39 cellular contexts compared by ENCODE assay signal in the genomic region with DNA sequence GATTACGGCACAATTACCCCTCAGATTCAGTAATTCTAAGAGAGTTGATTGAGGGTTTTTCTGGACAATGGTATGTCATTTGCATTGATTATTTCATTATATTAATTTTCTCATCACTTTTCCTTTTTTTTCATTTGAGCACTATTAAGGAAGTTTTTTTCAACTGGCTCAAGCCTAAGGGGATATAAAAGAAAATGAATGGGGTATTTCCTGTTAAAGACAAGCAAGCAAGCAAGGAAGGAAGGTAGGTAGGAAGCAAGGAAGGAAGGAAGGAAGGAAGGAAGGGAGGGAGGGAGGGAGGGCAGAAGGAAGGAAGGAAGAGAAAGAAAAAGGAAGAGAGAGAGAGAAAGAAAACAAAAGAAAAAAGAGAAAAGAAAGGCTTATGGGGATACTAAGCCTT.
"Had no signal": no experiment of that assay in that cellular context is flagged by ENCODE, and none has a peak within 500 bp of the region (broad histone marks: within the 10 kb centered on the region; RNA-seq: fewer than 3 reads in every experiment).

No MANE protein-coding gene starts in this region.

- H3K27me3 ChIP-seq: adrenal gland, ascending aorta, body of pancreas, brain microvascular endothelial cell, breast epithelium, cardiac muscle cell had no signal

- FAIRE-seq: astrocyte, bronchial epithelial cell had no signal

- H3K36me3 Mint-ChIP-seq: activated naive CD4-positive, alpha-beta T cell treated with anti-CD3 and anti-CD28 coated beads, Interleukin-2, amount 50 U/mL, for 24 hours; activated naive CD8-positive, alpha-beta T cell; activated naive CD8-positive, alpha-beta T cell treated with anti-CD3 and anti-CD28 coated beads for 36 hours; activated naive CD8-positive, alpha-beta T cell treated with anti-CD3 and anti-CD28 coated beads, Interleukin-2, amount 10 ng/mL, durations not matched to agents 7 days and 5 days; brain had no signal

- H3K9me3 ChIP-seq: adrenal gland, ascending aorta, body of pancreas, breast epithelium had no signal

- H3K36me3 ChIP-seq: adrenal gland, ascending aorta, brain microvascular endothelial cell, breast epithelium, cardiac muscle cell had no signal

- H3K4me3 ChIP-seq: adrenal gland, ascending aorta, body of pancreas, breast epithelium, cardiac muscle cell had no signal

- H3K4me1 ChIP-seq: adrenal gland, ascending aorta, body of pancreas, breast epithelium had no signal

- H3K27ac ChIP-seq: adrenal gland, ascending aorta, body of pancreas, brain microvascular endothelial cell, breast epithelium, cardiac muscle cell had no signal

- H3K27me3 Mint-ChIP-seq: activated naive CD8-positive, alpha-beta T cell treated with anti-CD3 and anti-CD28 coated beads for 36 hours; activated naive CD8-positive, alpha-beta T cell treated with anti-CD3 and anti-CD28 coated beads, Interleukin-2, amount 10 ng/mL, durations not matched to agents 7 days and 5 days; activated naive CD8-positive, alpha-beta T cell treated with anti-CD3 and anti-CD28 coated beads, Interleukin-2, amount 50 U/mL, for 24 hours had no signal

- H3K27ac Mint-ChIP-seq: activated naive CD4-positive, alpha-beta T cell treated with anti-CD3 and anti-CD28 coated beads for 36 hours; activated naive CD4-positive, alpha-beta T cell treated with anti-CD3 and anti-CD28 coated beads, Interleukin-2, amount 50 U/mL, for 24 hours; activated naive CD4-positive, alpha-beta T cell treated with anti-CD3 and anti-CD28 coated beads, Interleukin-2, amount 50 U/mL, for 72 hours; activated naive CD8-positive, alpha-beta T cell; activated naive CD8-positive, alpha-beta T cell treated with anti-CD3 and anti-CD28 coated beads for 36 hours; activated naive CD8-positive, alpha-beta T cell treated with anti-CD3 and anti-CD28 coated beads, Interleukin-2, amount 10 ng/mL, durations not matched to agents 7 days and 5 days; activated naive CD8-positive, alpha-beta T cell treated with anti-CD3 and anti-CD28 coated beads, Interleukin-2, amount 50 U/mL, for 24 hours; activated T-cell treated with anti-CD3 and anti-CD28 coated beads, Interleukin-2, amount 50 U/mL, for 24 hours; activated T-cell treated with anti-CD3 and anti-CD28 coated beads, Interleukin-2, amount 50 U/mL, for 72 hours; activated T-helper 1 cell treated with anti-CD3 and anti-CD28 coated beads, Interleukin-12 subunit alpha, Interleukin-12 subunit beta, Interleukin-2, Interleukin-4 antibody, amounts not matched to agents 30 ng/mL and 10 ng/mL and 1 ng/mL, durations not matched to agents 14 hours and 24 hours and 36 hours; activated T-helper 17 cell treated with anti-CD3 and anti-CD28 coated beads, Interleukin-2, amount 50 U/mL, for 72 hours; activated T-helper 2 cell treated with anti-CD3 and anti-CD28 coated beads, Interferon-gamma antibody, Interleukin-2, Interleukin-4, amounts not matched to agents 10 μg/mL and 5 μg/mL and 100 μg/mL, durations not matched to agents 14 hours and 24 hours and 36 hours; brain had no signal

- H3K4me3 Mint-ChIP-seq: activated naive CD4-positive, alpha-beta T cell treated with anti-CD3 and anti-CD28 coated beads for 36 hours; activated naive CD4-positive, alpha-beta T cell treated with anti-CD3 and anti-CD28 coated beads, Interleukin-2, amount 50 U/mL, for 24 hours; activated naive CD8-positive, alpha-beta T cell; activated naive CD8-positive, alpha-beta T cell treated with anti-CD3 and anti-CD28 coated beads for 36 hours; activated naive CD8-positive, alpha-beta T cell treated with anti-CD3 and anti-CD28 coated beads, Interleukin-2, amount 10 ng/mL, durations not matched to agents 7 days and 5 days; activated naive CD8-positive, alpha-beta T cell treated with anti-CD3 and anti-CD28 coated beads, Interleukin-2, amount 50 U/mL, for 24 hours; activated T-cell treated with anti-CD3 and anti-CD28 coated beads, Interleukin-2, amount 50 U/mL, for 24 hours; activated T-cell treated with anti-CD3 and anti-CD28 coated beads, Interleukin-2, amount 50 U/mL, for 4 hours; activated T-cell treated with anti-CD3 and anti-CD28 coated beads, Interleukin-2, amount 50 U/mL, for 72 hours; activated T-helper 1 cell treated with anti-CD3 and anti-CD28 coated beads, Interleukin-12 subunit alpha, Interleukin-12 subunit beta, Interleukin-2, Interleukin-4 antibody, amounts not matched to agents 30 ng/mL and 10 ng/mL and 1 ng/mL, durations not matched to agents 14 hours and 24 hours and 36 hours; activated T-helper 17 cell treated with anti-CD3 and anti-CD28 coated beads, Interleukin-2, amount 50 U/mL, for 72 hours; brain; central memory CD8-positive, alpha-beta T cell had no signal

- ATAC-seq: activated naive CD4-positive, alpha-beta T cell treated with anti-CD3 and anti-CD28 coated beads, Interleukin-2, amount 50 U/mL, for 72 hours; activated naive CD8-positive, alpha-beta T cell treated with anti-CD3 and anti-CD28 coated beads, Interleukin-2, amount 50 U/mL, for 24 hours; activated T-cell treated with anti-CD3 and anti-CD28 coated beads, Interleukin-2, amount 50 U/mL, for 4 hours; activated T-cell treated with anti-CD3 and anti-CD28 coated beads, Interleukin-2, amount 50 U/mL, for 72 hours; activated T-helper 17 cell treated with anti-CD3 and anti-CD28 coated beads, Interleukin-2, amount 50 U/mL, for 72 hours; body of pancreas had no signal

- DNase-seq: activated effector memory CD4-positive, alpha-beta T cell treated with anti-CD3 and anti-CD28 coated beads, Interleukin-2, amount 50 U/mL, for 16 hours; activated effector memory CD4-positive, alpha-beta T cell treated with Interleukin-2 at 50 U/mL for 16 hours; activated gamma-delta T cell; activated gamma-delta T cell treated with Interleukin-2 at 50 U/mL for 16 hours; activated naive CD4-positive, alpha-beta T cell; activated naive CD4-positive, alpha-beta T cell treated with anti-CD3 and anti-CD28 coated beads for 36 hours; activated naive CD4-positive, alpha-beta T cell treated with anti-CD3 and anti-CD28 coated beads, Interleukin-2, amount 50 U/mL, for 16 hours; activated naive CD4-positive, alpha-beta T cell treated with Interleukin-2 at 50 U/mL for 16 hours; activated naive CD8-positive, alpha-beta T cell treated with anti-CD3 and anti-CD28 coated beads for 36 hours; activated naive CD8-positive, alpha-beta T cell treated with anti-CD3 and anti-CD28 coated beads, Interleukin-2, amount 10 ng/mL, durations not matched to agents 7 days and 5 days; activated naive CD8-positive, alpha-beta T cell treated with anti-CD3 and anti-CD28 coated beads, Interleukin-2, amount 50 U/mL, for 24 hours; activated T-cell treated with anti-CD3 and anti-CD28 coated beads, Interleukin-2, amount 50 U/mL, for 1 hour; activated T-cell treated with anti-CD3 and anti-CD28 coated beads, Interleukin-2, amount 50 U/mL, for 24 hours; activated T-cell treated with anti-CD3 and anti-CD28 coated beads, Interleukin-2, amount 50 U/mL, for 4 hours; activated T-cell treated with anti-CD3 and anti-CD28 coated beads, Interleukin-2, amount 50 U/mL, for 48 hours; activated T-cell treated with anti-CD3 and anti-CD28 coated beads, Interleukin-2, amount 50 U/mL, for 72 hours; adrenal gland; amniotic stem cell; amygdala; anterior cingulate cortex; aorta; body of pancreas; brain microvascular endothelial cell; caudate nucleus; central memory CD4-positive, alpha-beta T cell; cerebellar nuclear complex had no signal

- H3K9me3 Mint-ChIP-seq: activated naive CD4-positive, alpha-beta T cell treated with anti-CD3 and anti-CD28 coated beads for 36 hours; activated naive CD4-positive, alpha-beta T cell treated with anti-CD3 and anti-CD28 coated beads, Interleukin-2, amount 50 U/mL, for 24 hours; activated naive CD4-positive, alpha-beta T cell treated with anti-CD3 and anti-CD28 coated beads, Interleukin-2, amount 50 U/mL, for 72 hours; activated naive CD8-positive, alpha-beta T cell treated with anti-CD3 and anti-CD28 coated beads for 36 hours; activated naive CD8-positive, alpha-beta T cell treated with anti-CD3 and anti-CD28 coated beads, Interleukin-2, amount 10 ng/mL, durations not matched to agents 7 days and 5 days; activated naive CD8-positive, alpha-beta T cell treated with anti-CD3 and anti-CD28 coated beads, Interleukin-2, amount 50 U/mL, for 24 hours; activated T-cell treated with anti-CD3 and anti-CD28 coated beads, Interleukin-2, amount 50 U/mL, for 24 hours; activated T-cell treated with anti-CD3 and anti-CD28 coated beads, Interleukin-2, amount 50 U/mL, for 4 hours; activated T-helper 1 cell treated with anti-CD3 and anti-CD28 coated beads, Interleukin-12 subunit alpha, Interleukin-12 subunit beta, Interleukin-2, Interleukin-4 antibody, amounts not matched to agents 30 ng/mL and 10 ng/mL and 1 ng/mL, durations not matched to agents 14 hours and 24 hours and 36 hours; activated T-helper 17 cell treated with anti-CD3 and anti-CD28 coated beads, Interleukin-2, amount 50 U/mL, for 72 hours; activated T-helper 2 cell treated with anti-CD3 and anti-CD28 coated beads, Interferon-gamma antibody, Interleukin-2, Interleukin-4, amounts not matched to agents 10 μg/mL and 5 μg/mL and 100 μg/mL, durations not matched to agents 14 hours and 24 hours and 36 hours; brain; central memory CD8-positive, alpha-beta T cell had no signal

- H3K4me1 Mint-ChIP-seq: activated naive CD4-positive, alpha-beta T cell treated with anti-CD3 and anti-CD28 coated beads, Interleukin-2, amount 50 U/mL, for 24 hours; activated naive CD8-positive, alpha-beta T cell treated with anti-CD3 and anti-CD28 coated beads for 36 hours; activated naive CD8-positive, alpha-beta T cell treated with anti-CD3 and anti-CD28 coated beads, Interleukin-2, amount 10 ng/mL, durations not matched to agents 7 days and 5 days; activated naive CD8-positive, alpha-beta T cell treated with anti-CD3 and anti-CD28 coated beads, Interleukin-2, amount 50 U/mL, for 24 hours; activated T-helper 17 cell treated with anti-CD3 and anti-CD28 coated beads, Interleukin-2, amount 50 U/mL, for 72 hours; central memory CD8-positive, alpha-beta T cell had no signal
